ENCODE assay signal across 33 cellular contexts in the genomic region with DNA sequence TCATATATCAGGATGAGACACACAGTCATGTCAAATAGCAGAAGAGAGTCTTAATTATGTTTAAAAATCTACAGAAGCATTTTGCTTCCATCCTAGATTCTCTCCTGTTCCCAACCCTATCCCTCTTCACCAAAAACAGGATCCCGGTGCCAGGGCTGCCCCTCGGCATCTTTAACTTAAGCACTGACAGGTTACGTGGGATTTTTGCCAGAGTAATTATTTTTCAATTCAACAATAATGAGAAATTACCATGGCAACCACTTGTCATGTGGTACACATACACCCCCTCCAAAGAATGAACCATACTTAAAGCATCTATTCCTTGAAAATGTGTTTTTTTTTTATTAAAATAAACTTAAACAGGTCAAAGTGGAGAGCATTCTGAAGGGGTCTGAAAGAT.
DNase-seq lines count a peak whose midpoint lies in the region; ATAC-seq and TF ChIP-seq lines count a peak whose summit lies in the region.
"Had no signal": no experiment of that assay in that cellular context is flagged by ENCODE, and none has a peak within 500 bp of the region (broad histone marks: within the 10 kb centered on the region; RNA-seq: fewer than 3 reads in every experiment).

No MANE protein-coding gene starts in this region.

- H4K20me1 ChIP-seq in neural cell (ENCODE audit: insufficient read depth): no peaks in the 10 kb centered on the region
- H4K20me1 ChIP-seq: BLaER1; BLaER1 treated with 17β-estradiol and CSF1 and Interleukin-3, amounts not matched to agents 10 nM and 100 nM had no signal

- H3K9ac ChIP-seq in neural cell (ENCODE audit: low read length): no peak overlapping the region
- H3K9ac ChIP-seq: BLaER1; BLaER1 treated with 17β-estradiol and CSF1 and Interleukin-3, amounts not matched to agents 10 nM and 100 nM had no signal

- no peaks in the 10 kb centered on the region for H3K9me3 ChIP-seq in neural cell (ENCODE audit: low read length)
- H3K9me3 ChIP-seq: A549; BE2C; BLaER1; BLaER1 treated with 17β-estradiol and CSF1 and Interleukin-3, amounts not matched to agents 10 nM and 100 nM; Caco-2 had no signal

- no peak for TF ChIP-seq RAD21 in neural cell (conservative IDR thresholded peaks at IDR 0.05)

- TF ChIP-seq EP300 in neural cell (conservative IDR thresholded peaks at IDR 0.05; ENCODE audit: poor library complexity, severe bottlenecking): no peak

- H2AFZ ChIP-seq in neural cell (ENCODE audit: low read depth, low read length): no peak overlapping the region

- H3K27ac ChIP-seq in caudate nucleus (ENCODE audit: low read depth, low read length) (peak overlapping the region; percentile 46), neural cell (ENCODE audit: low read length) (peak overlapping the region; percentile 35)
- H3K27ac ChIP-seq: 22Rv1; A549; BLaER1; BLaER1 treated with 17β-estradiol and CSF1 and Interleukin-3, amounts not matched to agents 10 nM and 100 nM; C4-2B had no signal

- TF ChIP-seq CTCF in neural cell (IDR thresholded peaks at IDR 0.05; ENCODE audit: poor library complexity, severe bottlenecking): no peak

- no peaks in the 10 kb centered on the region for H3K36me3 ChIP-seq in neural cell (ENCODE audit: insufficient read depth, low read length)
- H3K36me3 ChIP-seq: BE2C; BLaER1; BLaER1 treated with 17β-estradiol and CSF1 and Interleukin-3, amounts not matched to agents 10 nM and 100 nM had no signal

- H3K4me3 ChIP-seq in neural cell (ENCODE audit: low read length): peak overlapping the region; percentile 24
- H3K4me3 ChIP-seq: A549; BLaER1; BLaER1 treated with 17β-estradiol and CSF1 and Interleukin-3, amounts not matched to agents 10 nM and 100 nM had no signal

- no peaks in the 10 kb centered on the region for H3K9me2 ChIP-seq in neural cell (ENCODE audit: insufficient read depth, low read length)

- H3F3A ChIP-seq in neural cell (ENCODE audit: insufficient read depth, low read length, poor library complexity, severe bottlenecking): no peaks in the 10 kb centered on the region

- no peak for ATAC-seq in HG02759 (IDR thresholded peaks at IDR 0.05; ENCODE audit: unreplicated experiment)
- ATAC-seq: A549; CD8-positive, alpha-beta T cell had no signal

- no peaks in the 10 kb centered on the region for H3K79me2 ChIP-seq in neural cell (replicated peaks; ENCODE audit: insufficient read depth, low read length)

- H3K27me3 ChIP-seq in neural cell (ENCODE audit: insufficient read depth, low read depth, low read length): no peaks in the 10 kb centered on the region
- H3K27me3 ChIP-seq: BE2C; BLaER1; BLaER1 treated with 17β-estradiol and CSF1 and Interleukin-3, amounts not matched to agents 10 nM and 100 nM had no signal

- H3K4me2 ChIP-seq in neural cell (ENCODE audit: low read length): no peak overlapping the region
- H3K4me2 ChIP-seq: A549; BLaER1; BLaER1 treated with 17β-estradiol and CSF1 and Interleukin-3, amounts not matched to agents 10 nM and 100 nM had no signal

- DNase-seq in NCI-H1105 treated with DMSO at 0.1 percent for 48 hours (lab: John Stamatoyannopoulos, UW): peak; percentile 1
- DNase-seq in NCI-H1105 (lab: John Stamatoyannopoulos, UW): no peak
- DNase-seq in caudate nucleus (lab: John Stamatoyannopoulos, UW): peak in 18 of 61 donors; percentile 3 to 50 (median 22)
- DNase-seq in putamen (ENCODE audit: low spot score): peak; percentile 72
- no peak for DNase-seq in AG20443 (ENCODE audit: low spot score)
- DNase-seq in dedifferentiated amniotic fluid mesenchymal stem cell (ENCODE audit: extremely low spot score): no peak
- DNase-seq: 8988T; ACHN; AML-193; BE2C; C1 segment of cervical spinal cord; Caco-2; Calu3; CD4-positive, alpha-beta memory T cell; CD4-positive, alpha-beta T cell; CD4-positive, CD25-positive, alpha-beta regulatory T cell; CD8-positive, alpha-beta memory T cell; CD8-positive, alpha-beta T cell; COR-L47; DMS 273 treated with DMSO at 0.1 percent for 48 hours; DMS153; DMS53; DMS79; DMS79 treated with DMSO at 0.1 percent for 48 hours; DND-41; EL had no signal

TF ChIP-seq in neural cell, 6 proteins besides CTCF, POLR2A, EP300 and RAD21:
- TF ChIP-seq MXI1 (conservative IDR thresholded peaks at IDR 0.05; ENCODE audit: poor library complexity, severe bottlenecking): no peak
- TF ChIP-seq, protein P1, sequence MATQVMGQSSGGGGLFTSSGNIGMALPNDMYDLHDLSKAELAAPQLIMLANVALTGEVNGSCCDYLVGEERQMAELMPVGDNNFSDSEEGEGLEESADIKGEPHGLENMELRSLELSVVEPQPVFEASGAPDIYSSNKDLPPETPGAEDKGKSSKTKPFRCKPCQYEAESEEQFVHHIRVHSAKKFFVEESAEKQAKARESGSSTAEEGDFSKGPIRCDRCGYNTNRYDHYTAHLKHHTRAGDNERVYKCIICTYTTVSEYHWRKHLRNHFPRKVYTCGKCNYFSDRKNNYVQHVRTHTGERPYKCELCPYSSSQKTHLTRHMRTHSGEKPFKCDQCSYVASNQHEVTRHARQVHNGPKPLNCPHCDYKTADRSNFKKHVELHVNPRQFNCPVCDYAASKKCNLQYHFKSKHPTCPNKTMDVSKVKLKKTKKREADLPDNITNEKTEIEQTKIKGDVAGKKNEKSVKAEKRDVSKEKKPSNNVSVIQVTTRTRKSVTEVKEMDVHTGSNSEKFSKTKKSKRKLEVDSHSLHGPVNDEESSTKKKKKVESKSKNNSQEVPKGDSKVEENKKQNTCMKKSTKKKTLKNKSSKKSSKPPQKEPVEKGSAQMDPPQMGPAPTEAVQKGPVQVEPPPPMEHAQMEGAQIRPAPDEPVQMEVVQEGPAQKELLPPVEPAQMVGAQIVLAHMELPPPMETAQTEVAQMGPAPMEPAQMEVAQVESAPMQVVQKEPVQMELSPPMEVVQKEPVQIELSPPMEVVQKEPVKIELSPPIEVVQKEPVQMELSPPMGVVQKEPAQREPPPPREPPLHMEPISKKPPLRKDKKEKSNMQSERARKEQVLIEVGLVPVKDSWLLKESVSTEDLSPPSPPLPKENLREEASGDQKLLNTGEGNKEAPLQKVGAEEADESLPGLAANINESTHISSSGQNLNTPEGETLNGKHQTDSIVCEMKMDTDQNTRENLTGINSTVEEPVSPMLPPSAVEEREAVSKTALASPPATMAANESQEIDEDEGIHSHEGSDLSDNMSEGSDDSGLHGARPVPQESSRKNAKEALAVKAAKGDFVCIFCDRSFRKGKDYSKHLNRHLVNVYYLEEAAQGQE (IDR thresholded peaks at IDR 0.05; ENCODE audit: borderline replicate concordance): no peak
- no peak for TF ChIP-seq TAF1 (IDR thresholded peaks at IDR 0.05; ENCODE audit: low read depth)
- TF ChIP-seq EZH2 (IDR thresholded peaks at IDR 0.05; ENCODE audit: borderline replicate concordance, insufficient read depth, low read length, poor library complexity, severe bottlenecking): no peak
- TF ChIP-seq SMC3 (conservative IDR thresholded peaks at IDR 0.05; ENCODE audit: poor library complexity): no peak
- no peak for TF ChIP-seq POLR2AphosphoS5 (IDR thresholded peaks at IDR 0.05)

Comparison
In these comparisons a context has a peak if more than half of its experiments do, and no peak if none do; other contexts are left out.
1. DNase-seq: peak in NCI-H1105 treated with DMSO at 0.1 percent for 48 hours (single experiment) and putamen (single experiment); none in NCI-H1105 (single experiment), AG20443 (single experiment) and dedifferentiated amniotic fluid mesenchymal stem cell (single experiment).